Comparison of ENCODE assay signal across 8 cellular contexts in the genomic region with DNA sequence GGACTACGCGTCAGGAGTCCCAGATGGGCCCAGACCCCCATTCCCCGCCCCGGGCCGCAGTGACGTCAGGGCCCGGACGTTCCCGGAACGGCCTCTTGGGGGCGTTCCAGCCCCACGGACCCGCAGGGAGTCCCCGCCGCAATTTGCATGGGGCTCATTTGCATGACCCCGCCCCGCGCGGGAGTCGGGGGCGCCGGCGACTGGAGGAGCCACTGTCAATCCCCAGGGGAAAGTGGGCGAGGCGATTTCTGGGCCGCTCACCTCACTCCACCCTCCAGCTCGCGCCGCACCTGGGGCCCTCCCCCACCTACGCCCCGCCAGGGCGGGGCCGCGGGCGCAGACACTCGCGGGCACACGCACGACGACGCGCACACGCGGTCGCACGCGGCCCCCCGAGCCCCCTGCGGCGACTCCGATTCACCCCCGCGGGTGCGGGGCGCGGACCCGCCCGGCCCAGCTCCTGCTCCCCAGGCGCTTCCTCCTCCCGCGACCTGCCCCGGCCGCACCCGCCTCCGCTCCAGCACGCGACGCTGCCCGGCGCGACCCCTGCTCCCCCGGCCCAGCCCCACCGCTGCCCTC. TPM values are rescaled to one million over a fixed set of nuclear protein-coding genes. Genes with fewer than 3 reads are reported as not detected.
DNase-seq lines count a peak whose midpoint lies in the region; ATAC-seq and TF ChIP-seq lines count a peak whose summit lies in the region.

No MANE protein-coding gene starts in this region.

- DNase-seq in NCI-H2196 (lab: John Stamatoyannopoulos, UW; ENCODE audit: unreplicated experiment) (peak; percentile 98), dorsolateral prefrontal cortex (peak; percentile 52 to 94 (median 88)), lower lobe of right lung (peak; percentile 89), SHP77 (lab: John Stamatoyannopoulos, UW) (no peak)
- peak; percentile 79 for DNase-seq in activated CD4-positive, alpha-beta T cell treated with anti-CD3 and anti-CD28 coated beads, Interleukin-2, amount 50 U/mL, for 1 hour
- DNase-seq in stimulated activated CD8-positive, alpha-beta memory T cell treated with anti-CD3 and anti-CD28 coated beads, Interleukin-12 subunit alpha, Interleukin-12 subunit beta, amount 100 ng/mL, for 1 hour (ENCODE audit: low read depth), result peak; percentile 71

- intact Hi-C loops in dorsolateral prefrontal cortex (cut with DNase I), result loop anchor here (2.0 to 5.0 kb wide), 6 partner anchors 30 to 339 kb away; a partner anchor contains a TSS
- intact Hi-C loops in lower lobe of right lung (cut with DNase I), result no loop called here

- H3K27me3 ChIP-seq in dorsolateral prefrontal cortex (no peaks in the 10 kb centered on the region), lower lobe of right lung (ENCODE audit: low read depth) (peaks cover 28% of the 10 kb centered on the region)

- peak overlapping the region in 52 of 59 donors; percentile 21 to 89 (median 79) for H3K27ac ChIP-seq in dorsolateral prefrontal cortex
- no peak overlapping the region for H3K27ac ChIP-seq in lower lobe of right lung

- H3K9me3 ChIP-seq in lower lobe of right lung, result no peaks in the 10 kb centered on the region

- ATAC-seq in GM18511 (IDR thresholded peaks at IDR 0.05; ENCODE audit: unreplicated experiment), result peak; percentile 84
- ATAC-seq in HG02973 (IDR thresholded peaks at IDR 0.05; ENCODE audit: unreplicated experiment), result peak; percentile 61
- ATAC-seq in lower lobe of right lung, result peak; percentile 91 to 94

- peak overlapping the region; percentile 21 to 73 (median 57) for H3K4me3 ChIP-seq in dorsolateral prefrontal cortex
- peak overlapping the region; percentile 54 for H3K4me3 ChIP-seq in lower lobe of right lung

- peaks cover 11% of the 10 kb centered on the region for H3K4me1 ChIP-seq in lower lobe of right lung

- TF ChIP-seq CTCF in dorsolateral prefrontal cortex (IDR thresholded peaks at IDR 0.05 in 54 of 56, conservative IDR thresholded peaks at IDR 0.05 in 2 of 56; ENCODE audit: low read depth in 1 of 56, partially characterized antibody in 56 of 56) (peak; percentile 47 to 91 (median 83)), lower lobe of right lung (IDR thresholded peaks at IDR 0.05) (peak; percentile 71)

- no peaks in the 10 kb centered on the region for H3K36me3 ChIP-seq in lower lobe of right lung

RNA-seq across cellular contexts. Expression of a gene that starts 13.2 kb away (rescaled TPM):
- total RNA-seq in dorsolateral prefrontal cortex (100 to 1,000 TPM in 70 of 120 experiments, 10 to 100 TPM in 50; 67.4 to 194 (median 105) TPM), lower lobe of right lung (114 TPM)

RNA-seq across cellular contexts. Expression of a gene that starts 19.8 kb away (rescaled TPM):
- total RNA-seq in dorsolateral prefrontal cortex (100 to 1,000 TPM in 3 of 120 experiments, 10 to 100 TPM in 113, 1 to 10 TPM in 4; 6.0 to 422 (median 18.9) TPM), lower lobe of right lung (76.9 TPM)

RNA-seq across cellular contexts. Expression of a gene that starts 33.2 kb away (rescaled TPM):
- total RNA-seq in dorsolateral prefrontal cortex (10 to 100 TPM in 119 of 120 experiments, 1 to 10 TPM in 1; 8.9 to 60.0 (median 25.0) TPM), lower lobe of right lung (21.4 TPM)

RNA-seq across cellular contexts. Expression of a gene that starts 41.0 kb away (rescaled TPM):
- total RNA-seq in dorsolateral prefrontal cortex, result under 1 TPM in 2 of 120 experiments, not detected in 118; 0.28 to 0.63 TPM
- 0.65 TPM for total RNA-seq in lower lobe of right lung

RNA-seq across cellular contexts. Expression of a gene that starts 51.2 kb away (rescaled TPM):
- total RNA-seq in dorsolateral prefrontal cortex (1 to 10 TPM in 6 of 120 experiments, under 1 TPM in 63, not detected in 51; 0.13 to 1.8 (median 0.43) TPM), lower lobe of right lung (not detected)

Comparison
In these comparisons a context has a peak if more than half of its experiments do, and no peak if none do; other contexts are left out.
1. DNase-seq: peak in NCI-H2196 (single experiment), activated CD4-positive, alpha-beta T cell treated with anti-CD3 and anti-CD28 coated beads, Interleukin-2, amount 50 U/mL, for 1 hour (single experiment), dorsolateral prefrontal cortex (10 of 10), lower lobe of right lung (single experiment) and stimulated activated CD8-positive, alpha-beta memory T cell treated with anti-CD3 and anti-CD28 coated beads, Interleukin-12 subunit alpha, Interleukin-12 subunit beta, amount 100 ng/mL, for 1 hour (single experiment); none in SHP77 (0 of 2).
2. Peak in every context shown above with its lines, with median percentiles within 50 percentile points of each other: ATAC-seq.